In the genomic region with DNA sequence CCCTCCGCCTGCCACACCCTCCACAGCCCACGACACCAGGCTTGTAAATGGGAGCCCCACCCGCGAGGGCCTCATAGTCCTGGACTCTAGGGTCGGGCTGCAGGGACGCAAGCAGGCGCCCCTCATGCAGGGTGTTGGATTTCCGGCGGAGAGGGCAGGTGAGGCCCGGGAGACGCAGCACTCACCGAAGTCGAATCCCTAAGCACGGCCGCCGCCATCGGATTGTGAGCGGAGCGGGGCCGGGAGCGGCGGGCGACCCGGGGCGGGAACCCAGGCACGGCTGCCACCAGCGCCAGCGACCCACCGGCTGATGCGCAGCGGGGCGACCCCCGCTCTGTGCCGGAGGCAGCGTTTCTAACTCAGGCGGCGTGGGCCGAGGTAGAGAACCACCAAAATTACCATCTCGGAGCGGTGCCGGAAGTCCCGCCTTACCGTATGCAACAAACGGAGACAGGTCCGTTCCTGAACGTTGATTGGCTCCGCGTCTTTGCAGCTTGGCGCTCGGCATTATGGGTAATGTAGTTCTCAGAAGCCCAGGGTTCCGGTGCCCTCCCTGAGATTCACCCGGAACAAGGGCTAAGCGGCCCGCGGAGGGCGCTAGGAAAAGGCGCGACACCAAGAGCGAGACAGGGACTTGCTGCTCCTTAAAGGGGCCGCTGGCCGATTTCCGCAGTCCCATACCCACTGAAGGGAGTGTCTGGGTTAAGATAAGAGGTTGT, we compare ENCODE assay signal across 1 cellular context.
TF ChIP-seq lines count a peak whose summit lies in the region.

A gene (minus strand): TSS at position 425 of the 719 bp plus-strand sequence. CDS start 207 bp downstream, at position 218.

TF ChIP-seq in K562, 482 proteins besides CTCF, POLR2A, EP300 and RAD21 (continued from another document and continues in another):
- TF ChIP-seq, protein P1, sequence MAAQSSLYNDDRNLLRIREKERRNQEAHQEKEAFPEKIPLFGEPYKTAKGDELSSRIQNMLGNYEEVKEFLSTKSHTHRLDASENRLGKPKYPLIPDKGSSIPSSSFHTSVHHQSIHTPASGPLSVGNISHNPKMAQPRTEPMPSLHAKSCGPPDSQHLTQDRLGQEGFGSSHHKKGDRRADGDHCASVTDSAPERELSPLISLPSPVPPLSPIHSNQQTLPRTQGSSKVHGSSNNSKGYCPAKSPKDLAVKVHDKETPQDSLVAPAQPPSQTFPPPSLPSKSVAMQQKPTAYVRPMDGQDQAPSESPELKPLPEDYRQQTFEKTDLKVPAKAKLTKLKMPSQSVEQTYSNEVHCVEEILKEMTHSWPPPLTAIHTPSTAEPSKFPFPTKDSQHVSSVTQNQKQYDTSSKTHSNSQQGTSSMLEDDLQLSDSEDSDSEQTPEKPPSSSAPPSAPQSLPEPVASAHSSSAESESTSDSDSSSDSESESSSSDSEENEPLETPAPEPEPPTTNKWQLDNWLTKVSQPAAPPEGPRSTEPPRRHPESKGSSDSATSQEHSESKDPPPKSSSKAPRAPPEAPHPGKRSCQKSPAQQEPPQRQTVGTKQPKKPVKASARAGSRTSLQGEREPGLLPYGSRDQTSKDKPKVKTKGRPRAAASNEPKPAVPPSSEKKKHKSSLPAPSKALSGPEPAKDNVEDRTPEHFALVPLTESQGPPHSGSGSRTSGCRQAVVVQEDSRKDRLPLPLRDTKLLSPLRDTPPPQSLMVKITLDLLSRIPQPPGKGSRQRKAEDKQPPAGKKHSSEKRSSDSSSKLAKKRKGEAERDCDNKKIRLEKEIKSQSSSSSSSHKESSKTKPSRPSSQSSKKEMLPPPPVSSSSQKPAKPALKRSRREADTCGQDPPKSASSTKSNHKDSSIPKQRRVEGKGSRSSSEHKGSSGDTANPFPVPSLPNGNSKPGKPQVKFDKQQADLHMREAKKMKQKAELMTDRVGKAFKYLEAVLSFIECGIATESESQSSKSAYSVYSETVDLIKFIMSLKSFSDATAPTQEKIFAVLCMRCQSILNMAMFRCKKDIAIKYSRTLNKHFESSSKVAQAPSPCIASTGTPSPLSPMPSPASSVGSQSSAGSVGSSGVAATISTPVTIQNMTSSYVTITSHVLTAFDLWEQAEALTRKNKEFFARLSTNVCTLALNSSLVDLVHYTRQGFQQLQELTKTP (IDR thresholded peaks at IDR 0.05; ENCODE audit: low read depth in 1 of 2, partially characterized antibody in 2 of 2), result peak in 1 of 2 experiments; percentile 91
- TF ChIP-seq, protein P2, sequence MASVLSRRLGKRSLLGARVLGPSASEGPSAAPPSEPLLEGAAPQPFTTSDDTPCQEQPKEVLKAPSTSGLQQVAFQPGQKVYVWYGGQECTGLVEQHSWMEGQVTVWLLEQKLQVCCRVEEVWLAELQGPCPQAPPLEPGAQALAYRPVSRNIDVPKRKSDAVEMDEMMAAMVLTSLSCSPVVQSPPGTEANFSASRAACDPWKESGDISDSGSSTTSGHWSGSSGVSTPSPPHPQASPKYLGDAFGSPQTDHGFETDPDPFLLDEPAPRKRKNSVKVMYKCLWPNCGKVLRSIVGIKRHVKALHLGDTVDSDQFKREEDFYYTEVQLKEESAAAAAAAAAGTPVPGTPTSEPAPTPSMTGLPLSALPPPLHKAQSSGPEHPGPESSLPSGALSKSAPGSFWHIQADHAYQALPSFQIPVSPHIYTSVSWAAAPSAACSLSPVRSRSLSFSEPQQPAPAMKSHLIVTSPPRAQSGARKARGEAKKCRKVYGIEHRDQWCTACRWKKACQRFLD (CRISPR knock-in tag; IDR thresholded peaks at IDR 0.05), result no peak
- no peak for TF ChIP-seq ZNF124 (CRISPR knock-in tag; IDR thresholded peaks at IDR 0.05)
- TF ChIP-seq, protein P3, sequence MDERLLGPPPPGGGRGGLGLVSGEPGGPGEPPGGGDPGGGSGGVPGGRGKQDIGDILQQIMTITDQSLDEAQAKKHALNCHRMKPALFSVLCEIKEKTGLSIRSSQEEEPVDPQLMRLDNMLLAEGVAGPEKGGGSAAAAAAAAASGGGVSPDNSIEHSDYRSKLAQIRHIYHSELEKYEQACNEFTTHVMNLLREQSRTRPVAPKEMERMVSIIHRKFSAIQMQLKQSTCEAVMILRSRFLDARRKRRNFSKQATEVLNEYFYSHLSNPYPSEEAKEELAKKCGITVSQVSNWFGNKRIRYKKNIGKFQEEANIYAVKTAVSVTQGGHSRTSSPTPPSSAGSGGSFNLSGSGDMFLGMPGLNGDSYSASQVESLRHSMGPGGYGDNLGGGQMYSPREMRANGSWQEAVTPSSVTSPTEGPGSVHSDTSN (CRISPR knock-in tag; IDR thresholded peaks at IDR 0.05; ENCODE audit: low read depth), result no peak
- TF ChIP-seq, protein P3 (tag; conservative IDR thresholded peaks at IDR 0.05; ENCODE audit: low read depth), result peak; percentile 49
- no peak for TF ChIP-seq ELF2 (CRISPR knock-in tag; IDR thresholded peaks at IDR 0.05)
- peak; percentile 54 for TF ChIP-seq ZFX (CRISPR knock-in tag; IDR thresholded peaks at IDR 0.05)
- TF ChIP-seq, protein P4, sequence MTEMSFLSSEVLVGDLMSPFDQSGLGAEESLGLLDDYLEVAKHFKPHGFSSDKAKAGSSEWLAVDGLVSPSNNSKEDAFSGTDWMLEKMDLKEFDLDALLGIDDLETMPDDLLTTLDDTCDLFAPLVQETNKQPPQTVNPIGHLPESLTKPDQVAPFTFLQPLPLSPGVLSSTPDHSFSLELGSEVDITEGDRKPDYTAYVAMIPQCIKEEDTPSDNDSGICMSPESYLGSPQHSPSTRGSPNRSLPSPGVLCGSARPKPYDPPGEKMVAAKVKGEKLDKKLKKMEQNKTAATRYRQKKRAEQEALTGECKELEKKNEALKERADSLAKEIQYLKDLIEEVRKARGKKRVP (CRISPR knock-in tag; IDR thresholded peaks at IDR 0.05), result no peak
- no peak for TF ChIP-seq NFIX (CRISPR knock-in tag; IDR thresholded peaks at IDR 0.05; ENCODE audit: low read depth)
- TF ChIP-seq YY1 (IDR thresholded peaks at IDR 0.05; ENCODE audit: borderline replicate concordance in 1 of 3, control insufficient read depth in 1 of 3, extremely low read depth in 1 of 3, insufficient read depth in 3 of 3, insufficient read length in 1 of 3, insufficient replicate concordance in 2 of 3, low read depth in 1 of 3, low read length in 2 of 3), result peak in 1 of 3 experiments; percentile 36
- TF ChIP-seq, protein P5, sequence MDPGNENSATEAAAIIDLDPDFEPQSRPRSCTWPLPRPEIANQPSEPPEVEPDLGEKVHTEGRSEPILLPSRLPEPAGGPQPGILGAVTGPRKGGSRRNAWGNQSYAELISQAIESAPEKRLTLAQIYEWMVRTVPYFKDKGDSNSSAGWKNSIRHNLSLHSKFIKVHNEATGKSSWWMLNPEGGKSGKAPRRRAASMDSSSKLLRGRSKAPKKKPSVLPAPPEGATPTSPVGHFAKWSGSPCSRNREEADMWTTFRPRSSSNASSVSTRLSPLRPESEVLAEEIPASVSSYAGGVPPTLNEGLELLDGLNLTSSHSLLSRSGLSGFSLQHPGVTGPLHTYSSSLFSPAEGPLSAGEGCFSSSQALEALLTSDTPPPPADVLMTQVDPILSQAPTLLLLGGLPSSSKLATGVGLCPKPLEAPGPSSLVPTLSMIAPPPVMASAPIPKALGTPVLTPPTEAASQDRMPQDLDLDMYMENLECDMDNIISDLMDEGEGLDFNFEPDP (CRISPR knock-in tag; IDR thresholded peaks at IDR 0.05), result no peak
- no peak for TF ChIP-seq ZNF696 (CRISPR knock-in tag; conservative IDR thresholded peaks at IDR 0.05)
- TF ChIP-seq, protein P6, sequence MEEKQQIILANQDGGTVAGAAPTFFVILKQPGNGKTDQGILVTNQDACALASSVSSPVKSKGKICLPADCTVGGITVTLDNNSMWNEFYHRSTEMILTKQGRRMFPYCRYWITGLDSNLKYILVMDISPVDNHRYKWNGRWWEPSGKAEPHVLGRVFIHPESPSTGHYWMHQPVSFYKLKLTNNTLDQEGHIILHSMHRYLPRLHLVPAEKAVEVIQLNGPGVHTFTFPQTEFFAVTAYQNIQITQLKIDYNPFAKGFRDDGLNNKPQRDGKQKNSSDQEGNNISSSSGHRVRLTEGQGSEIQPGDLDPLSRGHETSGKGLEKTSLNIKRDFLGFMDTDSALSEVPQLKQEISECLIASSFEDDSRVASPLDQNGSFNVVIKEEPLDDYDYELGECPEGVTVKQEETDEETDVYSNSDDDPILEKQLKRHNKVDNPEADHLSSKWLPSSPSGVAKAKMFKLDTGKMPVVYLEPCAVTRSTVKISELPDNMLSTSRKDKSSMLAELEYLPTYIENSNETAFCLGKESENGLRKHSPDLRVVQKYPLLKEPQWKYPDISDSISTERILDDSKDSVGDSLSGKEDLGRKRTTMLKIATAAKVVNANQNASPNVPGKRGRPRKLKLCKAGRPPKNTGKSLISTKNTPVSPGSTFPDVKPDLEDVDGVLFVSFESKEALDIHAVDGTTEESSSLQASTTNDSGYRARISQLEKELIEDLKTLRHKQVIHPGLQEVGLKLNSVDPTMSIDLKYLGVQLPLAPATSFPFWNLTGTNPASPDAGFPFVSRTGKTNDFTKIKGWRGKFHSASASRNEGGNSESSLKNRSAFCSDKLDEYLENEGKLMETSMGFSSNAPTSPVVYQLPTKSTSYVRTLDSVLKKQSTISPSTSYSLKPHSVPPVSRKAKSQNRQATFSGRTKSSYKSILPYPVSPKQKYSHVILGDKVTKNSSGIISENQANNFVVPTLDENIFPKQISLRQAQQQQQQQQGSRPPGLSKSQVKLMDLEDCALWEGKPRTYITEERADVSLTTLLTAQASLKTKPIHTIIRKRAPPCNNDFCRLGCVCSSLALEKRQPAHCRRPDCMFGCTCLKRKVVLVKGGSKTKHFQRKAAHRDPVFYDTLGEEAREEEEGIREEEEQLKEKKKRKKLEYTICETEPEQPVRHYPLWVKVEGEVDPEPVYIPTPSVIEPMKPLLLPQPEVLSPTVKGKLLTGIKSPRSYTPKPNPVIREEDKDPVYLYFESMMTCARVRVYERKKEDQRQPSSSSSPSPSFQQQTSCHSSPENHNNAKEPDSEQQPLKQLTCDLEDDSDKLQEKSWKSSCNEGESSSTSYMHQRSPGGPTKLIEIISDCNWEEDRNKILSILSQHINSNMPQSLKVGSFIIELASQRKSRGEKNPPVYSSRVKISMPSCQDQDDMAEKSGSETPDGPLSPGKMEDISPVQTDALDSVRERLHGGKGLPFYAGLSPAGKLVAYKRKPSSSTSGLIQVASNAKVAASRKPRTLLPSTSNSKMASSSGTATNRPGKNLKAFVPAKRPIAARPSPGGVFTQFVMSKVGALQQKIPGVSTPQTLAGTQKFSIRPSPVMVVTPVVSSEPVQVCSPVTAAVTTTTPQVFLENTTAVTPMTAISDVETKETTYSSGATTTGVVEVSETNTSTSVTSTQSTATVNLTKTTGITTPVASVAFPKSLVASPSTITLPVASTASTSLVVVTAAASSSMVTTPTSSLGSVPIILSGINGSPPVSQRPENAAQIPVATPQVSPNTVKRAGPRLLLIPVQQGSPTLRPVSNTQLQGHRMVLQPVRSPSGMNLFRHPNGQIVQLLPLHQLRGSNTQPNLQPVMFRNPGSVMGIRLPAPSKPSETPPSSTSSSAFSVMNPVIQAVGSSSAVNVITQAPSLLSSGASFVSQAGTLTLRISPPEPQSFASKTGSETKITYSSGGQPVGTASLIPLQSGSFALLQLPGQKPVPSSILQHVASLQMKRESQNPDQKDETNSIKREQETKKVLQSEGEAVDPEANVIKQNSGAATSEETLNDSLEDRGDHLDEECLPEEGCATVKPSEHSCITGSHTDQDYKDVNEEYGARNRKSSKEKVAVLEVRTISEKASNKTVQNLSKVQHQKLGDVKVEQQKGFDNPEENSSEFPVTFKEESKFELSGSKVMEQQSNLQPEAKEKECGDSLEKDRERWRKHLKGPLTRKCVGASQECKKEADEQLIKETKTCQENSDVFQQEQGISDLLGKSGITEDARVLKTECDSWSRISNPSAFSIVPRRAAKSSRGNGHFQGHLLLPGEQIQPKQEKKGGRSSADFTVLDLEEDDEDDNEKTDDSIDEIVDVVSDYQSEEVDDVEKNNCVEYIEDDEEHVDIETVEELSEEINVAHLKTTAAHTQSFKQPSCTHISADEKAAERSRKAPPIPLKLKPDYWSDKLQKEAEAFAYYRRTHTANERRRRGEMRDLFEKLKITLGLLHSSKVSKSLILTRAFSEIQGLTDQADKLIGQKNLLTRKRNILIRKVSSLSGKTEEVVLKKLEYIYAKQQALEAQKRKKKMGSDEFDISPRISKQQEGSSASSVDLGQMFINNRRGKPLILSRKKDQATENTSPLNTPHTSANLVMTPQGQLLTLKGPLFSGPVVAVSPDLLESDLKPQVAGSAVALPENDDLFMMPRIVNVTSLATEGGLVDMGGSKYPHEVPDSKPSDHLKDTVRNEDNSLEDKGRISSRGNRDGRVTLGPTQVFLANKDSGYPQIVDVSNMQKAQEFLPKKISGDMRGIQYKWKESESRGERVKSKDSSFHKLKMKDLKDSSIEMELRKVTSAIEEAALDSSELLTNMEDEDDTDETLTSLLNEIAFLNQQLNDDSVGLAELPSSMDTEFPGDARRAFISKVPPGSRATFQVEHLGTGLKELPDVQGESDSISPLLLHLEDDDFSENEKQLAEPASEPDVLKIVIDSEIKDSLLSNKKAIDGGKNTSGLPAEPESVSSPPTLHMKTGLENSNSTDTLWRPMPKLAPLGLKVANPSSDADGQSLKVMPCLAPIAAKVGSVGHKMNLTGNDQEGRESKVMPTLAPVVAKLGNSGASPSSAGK (IDR thresholded peaks at IDR 0.05), result peak; percentile 60
- peak; percentile 20 for TF ChIP-seq NEUROD1 (IDR thresholded peaks at IDR 0.05; ENCODE audit: borderline replicate concordance, low read depth, low read length, partially characterized antibody)
- TF ChIP-seq BCL6 (CRISPR knock-in tag; IDR thresholded peaks at IDR 0.05), result no peak
- TF ChIP-seq RBFOX2 (IDR thresholded peaks at IDR 0.05; ENCODE audit: low read depth, low read length), result peak; percentile 69
- peak; percentile 72 for TF ChIP-seq CHD2 (IDR thresholded peaks at IDR 0.05; ENCODE audit: low read depth, low read length)
- no peak for TF ChIP-seq DIDO1 (tag; IDR thresholded peaks at IDR 0.05; ENCODE audit: low read depth)
- no peak for TF ChIP-seq ZNF507 (tag; conservative IDR thresholded peaks at IDR 0.05)
- TF ChIP-seq ZNF445 (CRISPR knock-in tag; IDR thresholded peaks at IDR 0.05; ENCODE audit: low read depth), result no peak
- TF ChIP-seq HNRNPLL (IDR thresholded peaks at IDR 0.05; ENCODE audit: low read depth, low read length, poor library complexity, severe bottlenecking), result peak; percentile 45
- peak; percentile 77 for TF ChIP-seq RBBP5 (IDR thresholded peaks at IDR 0.05; ENCODE audit: borderline replicate concordance, insufficient read depth, low read length, poor library complexity, severe bottlenecking)
- TF ChIP-seq, protein P7, sequence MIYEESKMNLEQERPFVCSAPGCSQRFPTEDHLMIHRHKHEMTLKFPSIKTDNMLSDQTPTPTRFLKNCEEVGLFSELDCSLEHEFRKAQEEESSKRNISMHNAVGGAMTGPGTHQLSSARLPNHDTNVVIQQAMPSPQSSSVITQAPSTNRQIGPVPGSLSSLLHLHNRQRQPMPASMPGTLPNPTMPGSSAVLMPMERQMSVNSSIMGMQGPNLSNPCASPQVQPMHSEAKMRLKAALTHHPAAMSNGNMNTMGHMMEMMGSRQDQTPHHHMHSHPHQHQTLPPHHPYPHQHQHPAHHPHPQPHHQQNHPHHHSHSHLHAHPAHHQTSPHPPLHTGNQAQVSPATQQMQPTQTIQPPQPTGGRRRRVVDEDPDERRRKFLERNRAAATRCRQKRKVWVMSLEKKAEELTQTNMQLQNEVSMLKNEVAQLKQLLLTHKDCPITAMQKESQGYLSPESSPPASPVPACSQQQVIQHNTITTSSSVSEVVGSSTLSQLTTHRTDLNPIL (CRISPR knock-in tag; IDR thresholded peaks at IDR 0.05), result no peak
- no peak for TF ChIP-seq ETV6 (IDR thresholded peaks at IDR 0.05; ENCODE audit: borderline replicate concordance in 1 of 2, low read depth in 2 of 2, low read length in 1 of 2)
- no peak for TF ChIP-seq ETV6 (CRISPR knock-in tag; IDR thresholded peaks at IDR 0.05; ENCODE audit: borderline replicate concordance)
- TF ChIP-seq DDX20 (tag; IDR thresholded peaks at IDR 0.05; ENCODE audit: low read depth), result no peak
